ENCODE assay signal across 22 cellular contexts in genomic region chr2:124755386-124755785, GRCh38.
"Had no signal": no experiment of that assay in that cellular context is flagged by ENCODE, and none has a peak within 500 bp of the region (broad histone marks: within the 10 kb centered on the region; RNA-seq: fewer than 3 reads in every experiment).

No MANE protein-coding gene starts in this region.

- H3K4me1 ChIP-seq: gastrocnemius medialis, left ventricle myocardium inferior, lower lobe of right lung, psoas muscle, right lobe of liver, transverse colon had no signal

- H3K36me3 ChIP-seq: gastrocnemius medialis, left ventricle myocardium inferior, lower lobe of right lung, neutrophil, right lobe of liver, stomach, thoracic aorta, transverse colon had no signal

- H3K4me3 ChIP-seq: coronary artery, gastrocnemius medialis, left ventricle myocardium inferior, lower lobe of right lung, mucosa of descending colon, psoas muscle, right lobe of liver, stomach, thoracic aorta, transverse colon had no signal

- ATAC-seq: gastrocnemius medialis; left cardiac atrium; lower lobe of right lung; mucosa of descending colon; naive thymus-derived CD8-positive, alpha-beta T cell; psoas muscle; right lobe of liver; stimulated activated naive B cell treated with anti-CD40 and anti-IgM and Interleukin-4, amounts not matched to agents 10 μg/mL and 1 μg/mL and 100 μg/mL, for 72 hours had no signal

- H3K9me3 ChIP-seq: gastrocnemius medialis, left ventricle myocardium inferior, lower lobe of right lung, mucosa of descending colon, neutrophil, psoas muscle, right lobe of liver, stomach, thoracic aorta, transverse colon had no signal

- DNase-seq: effector CD4-positive, alpha-beta T cell; endodermal cell; erythroblast; gastrocnemius medialis; glutamatergic neuron; left cardiac atrium; left ventricle myocardium inferior; lower lobe of right lung; mucosa of descending colon; naive thymus-derived CD8-positive, alpha-beta T cell; psoas muscle; retina; right lobe of liver; stimulated activated CD4-positive, alpha-beta T cell treated with anti-CD3 and anti-CD28 coated beads, Interleukin-2, amount 100 ng/mL, for 24 hours; stimulated activated CD4-positive, alpha-beta T cell treated with anti-CD3 and anti-CD28 coated beads, Interleukin-4, amount 100 ng/mL, for 4 hours; stimulated activated naive B cell treated with anti-CD40 and anti-IgM and Interleukin-4, amounts not matched to agents 10 μg/mL and 1 μg/mL and 100 μg/mL, for 72 hours; stomach; substantia nigra; transverse colon had no signal

- H3K27me3 ChIP-seq: gastrocnemius medialis, neutrophil, right lobe of liver, stomach, transverse colon had no signal

- H3K27ac ChIP-seq: coronary artery, gastrocnemius medialis, left ventricle myocardium inferior, lower lobe of right lung, neutrophil, psoas muscle, right lobe of liver, stomach, thoracic aorta, transverse colon had no signal
